9 cellular contexts compared by ENCODE assay signal in genomic region chr5:84382363-84383295, GRCh38. TPM values are rescaled to one million over a fixed set of nuclear protein-coding genes. Genes with fewer than 3 reads are reported as not detected.
A peak's percentile ranks its signal among the peaks of the same experiment; 100 is the strongest.
DNase-seq lines count a peak whose midpoint lies in the region; ATAC-seq and TF ChIP-seq lines count a peak whose summit lies in the region.
"Had no signal": no experiment of that assay in that cellular context is flagged by ENCODE, and none has a peak within 500 bp of the region (broad histone marks: within the 10 kb centered on the region; RNA-seq: fewer than 3 reads in every experiment).

No MANE protein-coding gene starts in this region.

- peak; percentile 0 for DNase-seq in DMS79 treated with DMSO at 0.1 percent for 48 hours (lab: John Stamatoyannopoulos, UW)
- DNase-seq in DMS79 (lab: John Stamatoyannopoulos, UW), result no peak
- peak; percentile 52 for DNase-seq in RWPE1 (ENCODE audit: low spot score)
- peak; percentile 63 to 78 for DNase-seq in erythroblast (lab: John Stamatoyannopoulos, UW)
- peak; percentile 41 to 67 for DNase-seq in mesothelial cell of epicardium (ENCODE audit: low spot score in 2 of 2, unreplicated experiment in 2 of 2)
- peak; percentile 57 to 81 for DNase-seq in aorta
- no peak for DNase-seq in T-helper 1 cell
- no peak for DNase-seq in RKO (ENCODE audit: low spot score)

- H3K27ac Mint-ChIP-seq in mesothelial cell of epicardium, result peak overlapping the region; percentile 87

- ATAC-seq in aorta (ENCODE audit: low FRiP score), result peak; percentile 65

- H3K27me3 Mint-ChIP-seq in mesothelial cell of epicardium (ENCODE audit: low read depth), result peaks cover 12% of the 10 kb centered on the region

- H3K27ac ChIP-seq in RWPE1, result no peak overlapping the region
- peak overlapping the region; percentile 37 to 89 for H3K27ac ChIP-seq in aorta (ENCODE audit: low read depth in 1 of 2, low read length in 2 of 2)
- H3K27ac ChIP-seq: 22Rv1 had no signal

- peaks cover 0 to 3% of the 10 kb centered on the region in 2 donors for H3K4me1 ChIP-seq in aorta (ENCODE audit: control insufficient read depth in 1 of 2, insufficient read depth in 2 of 2, low read length in 2 of 2)

- WGBS in aorta, 2 donors, result 1% methylated on average over 45 of the region's 45 CpGs

- H3K27me3 ChIP-seq in aorta (ENCODE audit: control insufficient read depth in 1 of 2, insufficient read depth in 2 of 2, low read length in 1 of 2), result no peaks in the 10 kb centered on the region

- intact Hi-C loops in aorta (cut with DNase I), result loop anchor here (5.0 kb wide), 4 partner anchors 90 to 660 kb away; partner anchors contain the start of gene HAPLN1 (in 1 of the 2)

- CTCF ChIA-PET in RWPE1 (lab: Yijun Ruan, JAX), result interaction anchor here (0.6 to 0.8 kb wide), 2 partner anchors 8 to 745 kb away, joined by 3 read pairs; no protein-coding TSS in a partner anchor

- H3K4me3 Mint-ChIP-seq in mesothelial cell of epicardium, result peak overlapping the region; percentile 86

- no peaks in the 10 kb centered on the region for H3K9me3 ChIP-seq in aorta (ENCODE audit: control insufficient read depth, low read length)

- H3K4me3 ChIP-seq in aorta (ENCODE audit: low read length in 2 of 2), result peak overlapping the region; percentile 67 to 93

- TF ChIP-seq POLR2A in erythroblast (IDR thresholded peaks at IDR 0.05; ENCODE audit: low read length), result no peak

- no peaks in the 10 kb centered on the region for H3K36me3 ChIP-seq in aorta (ENCODE audit: control insufficient read depth in 1 of 2, insufficient read depth in 2 of 2, low read length in 1 of 2)

- H3K4me1 Mint-ChIP-seq in mesothelial cell of epicardium, result peaks cover 36% of the 10 kb centered on the region

- TF ChIP-seq CTCF in RWPE1 (conservative IDR thresholded peaks at IDR 0.05; ENCODE audit: low read depth), result no peak
- no peak for TF ChIP-seq CTCF in mesothelial cell of epicardium (IDR thresholded peaks at IDR 0.05; ENCODE audit: unreplicated experiment)

- H3K9me3 Mint-ChIP-seq in mesothelial cell of epicardium, result no peaks in the 10 kb centered on the region

- H3K36me3 Mint-ChIP-seq in mesothelial cell of epicardium, result no peaks in the 10 kb centered on the region

- POLR2A ChIA-PET in RWPE1 (lab: Yijun Ruan, JAX; ENCODE audit: low non-redundant PET), result no interaction called here

RNA-seq across cellular contexts. Expression of gene EDIL3, which starts 2.1 kb away (rescaled TPM):
- total RNA-seq in mesothelial cell of epicardium (45.2 to 51.3 TPM (median 48.0 TPM) in 3 replicates), aorta (100 to 1,000 TPM; 154 to 205 TPM)
- polyA plus RNA-seq in aorta, result 10 to 100 TPM; 50.0 to 89.7 TPM

Comparison
In these comparisons a context has a peak if more than half of its experiments do, and no peak if none do; other contexts are left out.
1. DNase-seq: peak in DMS79 treated with DMSO at 0.1 percent for 48 hours (single experiment), RWPE1 (single experiment), erythroblast (2 of 2), mesothelial cell of epicardium (2 of 2) and aorta (2 of 2); none in DMS79 (single experiment), T-helper 1 cell (0 of 5) and RKO (single experiment).